In the genomic region with DNA sequence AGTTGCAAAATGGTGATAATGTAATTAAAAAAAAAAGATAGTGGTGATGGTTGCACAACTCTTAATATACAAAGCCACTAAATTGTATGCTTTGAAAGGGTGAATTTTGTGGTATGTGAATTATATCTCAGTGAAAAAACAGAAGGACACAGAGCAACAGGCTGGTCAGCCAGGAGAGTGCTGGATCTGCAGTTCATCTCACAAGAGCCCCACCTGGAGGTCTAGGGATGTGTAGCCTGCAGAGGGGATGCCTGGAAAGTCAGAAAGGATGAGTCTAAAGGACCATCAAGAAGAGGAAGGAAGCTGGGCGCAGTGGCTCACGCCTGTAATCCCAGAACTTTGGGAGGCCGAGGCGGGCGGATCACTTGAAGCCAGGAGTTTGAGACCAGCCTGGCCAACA, we compare ENCODE assay signal across 8 cellular contexts. TPM values are rescaled to one million over a fixed set of nuclear protein-coding genes. Genes with fewer than 3 reads are reported as not detected.
A peak's percentile ranks its signal among the peaks of the same experiment; 100 is the strongest.
DNase-seq lines count a peak whose midpoint lies in the region; ATAC-seq and TF ChIP-seq lines count a peak whose summit lies in the region.
"Had no signal": no experiment of that assay in that cellular context is flagged by ENCODE, and none has a peak within 500 bp of the region (broad histone marks: within the 10 kb centered on the region; RNA-seq: fewer than 3 reads in every experiment).

No MANE protein-coding gene starts in this region.

- TF ChIP-seq EP300 in sigmoid colon (IDR thresholded peaks at IDR 0.05): no peak

- H3K36me3 ChIP-seq in DND-41 (ENCODE audit: insufficient read depth, low read length) (peaks cover 70% of the 10 kb centered on the region), sigmoid colon (peaks cover 10 to 36% (median 11%) of the 10 kb centered on the region in 4 donors)

- H3K4me1 ChIP-seq in DND-41 (ENCODE audit: insufficient read depth, low read length): no peaks in the 10 kb centered on the region
- H3K4me1 ChIP-seq in sigmoid colon: peaks cover 0 to 13% (median 11%) of the 10 kb centered on the region in 4 donors

- no peak overlapping the region for H3K4me2 ChIP-seq in DND-41 (ENCODE audit: insufficient read depth, low read length)

- H3K9ac ChIP-seq in DND-41 (ENCODE audit: low read depth, low read length): no peak overlapping the region

- H3K79me2 ChIP-seq in DND-41 (ENCODE audit: insufficient read depth, low read length): peaks cover 25% of the 10 kb centered on the region

- intact Hi-C loops in sigmoid colon (cut with DNase I): no loop called here

- TF ChIP-seq CTCF in DND-41 (IDR thresholded peaks at IDR 0.05; ENCODE audit: borderline replicate concordance, extremely low read depth, low read length, poor library complexity, severe bottlenecking) (peak; percentile 29), astrocyte of the spinal cord (IDR thresholded peaks at IDR 0.05; ENCODE audit: low read depth, low read length) (peak; percentile 52), sigmoid colon (IDR thresholded peaks at IDR 0.05) (no peak)

- H3K27ac ChIP-seq in DND-41 (ENCODE audit: low read length) (no peak overlapping the region), sigmoid colon (no peak overlapping the region)

- no peaks in the 10 kb centered on the region for H3K27me3 ChIP-seq in DND-41 (ENCODE audit: insufficient read depth, low read length, poor library complexity)
- H3K27me3 ChIP-seq in sigmoid colon: no peaks in the 10 kb centered on the region

- H3K4me3 ChIP-seq in DND-41 (ENCODE audit: low read depth in 1 of 2, low read length in 2 of 2) (no peak overlapping the region), astrocyte of the spinal cord (ENCODE audit: low read depth, low read length) (no peak overlapping the region), sigmoid colon (no peak overlapping the region)

- 90 to 93% methylated on average over 5 of the region's 5 CpGs for WGBS in sigmoid colon, 2 donors

- DNase-seq in DND-41 (no peak), HuH-7.5 (ENCODE audit: low spot score) (peak; percentile 61), astrocyte of the spinal cord (ENCODE audit: low read depth, low spot score) (no peak), lung microvascular endothelial cell (ENCODE audit: low read depth in 2 of 2) (peak; percentile 26 to 37), mucosa of gallbladder (ENCODE audit: low spot score) (no peak), sigmoid colon (no peak)
- DNase-seq: NCI-H1092 had no signal

- no peak overlapping the region for H2AFZ ChIP-seq in DND-41 (ENCODE audit: low read depth, low read length)

- no peak for ATAC-seq in DND-41 (ENCODE audit: insufficient read depth, low read depth)
- no peak for ATAC-seq in HG03159 (IDR thresholded peaks at IDR 0.05; ENCODE audit: unreplicated experiment)

- no peak for TF ChIP-seq POLR2A in sigmoid colon (IDR thresholded peaks at IDR 0.05)

- in situ Hi-C loops in astrocyte of the spinal cord (cut with HindIII; ENCODE audit: low sequenced_read_pairs): no loop called here

- H3K9me3 ChIP-seq in DND-41 (ENCODE audit: insufficient read depth, low read length, severe bottlenecking) (no peaks in the 10 kb centered on the region), sigmoid colon (no peaks in the 10 kb centered on the region)

- H4K20me1 ChIP-seq in DND-41 (ENCODE audit: insufficient read depth, low read length): peaks cover 48% of the 10 kb centered on the region

RNA-seq across cellular contexts. Expression of gene POLR3H, which starts 9.0 kb away (rescaled TPM):
- 9.3 and 9.6 TPM in 2 replicates for total RNA-seq in lung microvascular endothelial cell
- 26.0 TPM for total RNA-seq in mucosa of gallbladder
- total RNA-seq in sigmoid colon: 10 to 100 TPM; 10.3 to 14.4 (median 12.2) TPM
- 10 to 100 TPM in 1 of 3 donors, 1 to 10 TPM in 2; 4.6 to 19.7 (median 7.2) TPM for polyA plus RNA-seq in sigmoid colon

RNA-seq across cellular contexts. Expression of gene CSDC2, which starts 25.6 kb away (rescaled TPM):
- total RNA-seq in lung microvascular endothelial cell: not detected in 2 replicates
- total RNA-seq in mucosa of gallbladder: 3.7 TPM
- total RNA-seq in sigmoid colon: 10 to 100 TPM in 2 of 4 donors, 1 to 10 TPM in 2; 6.4 to 19.9 (median 10.6) TPM
- polyA plus RNA-seq in sigmoid colon: 1 to 10 TPM in 1 of 3 donors, under 1 TPM in 2; 0.46 to 1.2 (median 0.60) TPM

RNA-seq across cellular contexts. Expression of gene PMM1, which starts 54.4 kb away (rescaled TPM):
- total RNA-seq in lung microvascular endothelial cell (2.2 and 2.6 TPM in 2 replicates), mucosa of gallbladder (80.4 TPM), sigmoid colon (10 to 100 TPM; 35.0 to 58.9 (median 43.6) TPM)
- polyA plus RNA-seq in sigmoid colon: 100 to 1,000 TPM in 1 of 3 donors, 10 to 100 TPM in 2; 52.4 to 102 (median 67.3) TPM

Comparison
In these comparisons a context has a peak if more than half of its experiments do, and no peak if none do; other contexts are left out.
1. DNase-seq: peak in HuH-7.5 (single experiment) and lung microvascular endothelial cell (2 of 2); none in DND-41 (single experiment), astrocyte of the spinal cord (single experiment), mucosa of gallbladder (single experiment) and sigmoid colon (single experiment).
2. CTCF ChIP-seq: peak in DND-41 (single experiment) and astrocyte of the spinal cord (single experiment); none in sigmoid colon (0 of 4).
3. RNA of gene PMM1, which starts 54.4 kb away (total RNA-seq): 80.4 TPM in mucosa of gallbladder (single experiment) and 35.0 to 58.9 TPM in sigmoid colon; 2.2 to 2.6 TPM in lung microvascular endothelial cell; every median in the first group is over 10 times any median in the second.